1 cellular context compared by ENCODE assay signal in the genomic region with DNA sequence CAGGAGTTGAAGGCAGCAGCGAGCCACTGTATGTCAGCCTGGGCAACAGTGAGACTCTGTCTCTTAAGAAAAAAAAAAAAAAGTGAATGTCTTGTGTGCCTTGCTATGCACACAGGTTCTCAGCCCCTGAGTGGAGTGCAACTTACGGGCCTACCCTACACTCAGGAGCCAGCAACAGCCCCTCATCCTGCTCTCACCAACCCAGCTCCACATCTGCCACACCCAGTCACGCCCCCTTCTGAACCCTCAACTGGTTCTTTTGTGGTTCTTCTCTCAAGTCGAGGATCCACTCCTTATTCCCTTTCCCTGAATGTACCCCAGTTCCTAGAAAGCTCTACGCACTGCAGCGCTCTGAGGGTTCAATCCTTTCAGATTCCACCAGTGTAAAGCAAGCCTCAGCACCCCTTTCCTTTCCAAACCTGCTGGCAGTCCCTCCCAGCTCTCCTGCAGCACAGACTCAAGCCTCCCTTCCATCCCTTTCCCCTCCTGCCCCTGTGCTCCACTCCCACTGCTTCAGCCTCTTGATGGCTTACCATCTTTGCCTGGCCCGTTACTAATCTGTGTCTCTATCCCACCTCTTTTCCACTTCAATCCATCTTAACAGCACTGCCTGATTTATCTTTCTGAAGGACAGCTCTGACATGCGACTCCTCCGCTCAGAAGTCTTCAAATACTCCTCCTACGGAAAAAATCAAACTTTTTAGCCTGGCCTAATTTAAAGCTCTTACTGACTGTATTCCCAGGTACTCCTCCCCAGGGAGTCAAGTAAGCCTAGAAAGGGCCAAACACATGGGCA.
TF ChIP-seq lines count a peak whose summit lies in the region.

No MANE protein-coding gene starts in this region.

TF ChIP-seq in GM12878, 131 proteins besides CTCF, POLR2A, EP300 and RAD21:
- TF ChIP-seq POLR2AphosphoS5 (IDR thresholded peaks at IDR 0.05; ENCODE audit: low read length) (no peak), ZNF217 (IDR thresholded peaks at IDR 0.05) (no peak), IKZF1 (conservative IDR thresholded peaks at IDR 0.05) (no peak), NFXL1 (IDR thresholded peaks at IDR 0.05; ENCODE audit: borderline replicate concordance) (no peak), TCF12 (IDR thresholded peaks at IDR 0.05; ENCODE audit: low read depth, low read length) (no peak), NKRF (conservative IDR thresholded peaks at IDR 0.05) (no peak), HCFC1 (IDR thresholded peaks at IDR 0.05; ENCODE audit: low read length) (no peak), ZZZ3 (IDR thresholded peaks at IDR 0.05; ENCODE audit: control insufficient read depth, insufficient read length, low read depth) (no peak), LARP7 (IDR thresholded peaks at IDR 0.05) (no peak), TCF7 (IDR thresholded peaks at IDR 0.05; ENCODE audit: borderline replicate concordance) (no peak), SREBF1 (IDR thresholded peaks at IDR 0.05; ENCODE audit: low read length) (no peak), YBX1 (IDR thresholded peaks at IDR 0.05) (no peak), ELK1 (IDR thresholded peaks at IDR 0.05; ENCODE audit: low read depth, low read length) (no peak), WRNIP1 (IDR thresholded peaks at IDR 0.05; ENCODE audit: borderline replicate concordance, low read depth, low read length) (no peak)
- TF ChIP-seq, protein P1, sequence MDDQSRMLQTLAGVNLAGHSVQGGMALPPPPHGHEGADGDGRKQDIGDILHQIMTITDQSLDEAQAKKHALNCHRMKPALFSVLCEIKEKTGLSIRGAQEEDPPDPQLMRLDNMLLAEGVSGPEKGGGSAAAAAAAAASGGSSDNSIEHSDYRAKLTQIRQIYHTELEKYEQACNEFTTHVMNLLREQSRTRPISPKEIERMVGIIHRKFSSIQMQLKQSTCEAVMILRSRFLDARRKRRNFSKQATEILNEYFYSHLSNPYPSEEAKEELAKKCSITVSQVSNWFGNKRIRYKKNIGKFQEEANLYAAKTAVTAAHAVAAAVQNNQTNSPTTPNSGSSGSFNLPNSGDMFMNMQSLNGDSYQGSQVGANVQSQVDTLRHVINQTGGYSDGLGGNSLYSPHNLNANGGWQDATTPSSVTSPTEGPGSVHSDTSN (IDR thresholded peaks at IDR 0.05; ENCODE audit: insufficient replicate concordance, low read depth, low read length), result no peak
TF ChIP-seq in GM12878: peak in this region for 0.
